Comparison of ENCODE assay signal across 15 cellular contexts in genomic region chr13:97113231-97114001, GRCh38.
DNase-seq lines count a peak whose midpoint lies in the region; ATAC-seq and TF ChIP-seq lines count a peak whose summit lies in the region.
"Had no signal": no experiment of that assay in that cellular context is flagged by ENCODE, and none has a peak within 500 bp of the region (broad histone marks: within the 10 kb centered on the region; RNA-seq: fewer than 3 reads in every experiment).

No MANE protein-coding gene starts in this region.

- H3K36me3 ChIP-seq in left ventricle myocardium inferior, result no peaks in the 10 kb centered on the region
- no peaks in the 10 kb centered on the region for H3K36me3 ChIP-seq in uterus
- H3K36me3 ChIP-seq: BLaER1 treated with 17β-estradiol and CSF1 and Interleukin-3, amounts not matched to agents 10 nM and 100 nM; MG63; pancreas had no signal

- TF ChIP-seq POLR2A in uterus (IDR thresholded peaks at IDR 0.05), result no peak

- H3K27ac Mint-ChIP-seq in mesothelial cell of epicardium, result peak overlapping the region; percentile 74
- H3K27ac Mint-ChIP-seq: effector memory CD8-positive, alpha-beta T cell; WTC11 had no signal

- TF ChIP-seq CTCF in left ventricle myocardium inferior (IDR thresholded peaks at IDR 0.05; ENCODE audit: borderline replicate concordance) (no peak), mesothelial cell of epicardium (IDR thresholded peaks at IDR 0.05; ENCODE audit: unreplicated experiment) (no peak), uterus (IDR thresholded peaks at IDR 0.05) (no peak)

- no peak overlapping the region for H3K4me3 Mint-ChIP-seq in mesothelial cell of epicardium
- H3K4me3 Mint-ChIP-seq: effector memory CD8-positive, alpha-beta T cell; WTC11 had no signal

- H3K36me3 Mint-ChIP-seq in mesothelial cell of epicardium, result no peaks in the 10 kb centered on the region
- H3K36me3 Mint-ChIP-seq: WTC11 had no signal

- H3K9me3 ChIP-seq in left ventricle myocardium inferior (replicated peaks) (no peaks in the 10 kb centered on the region), uterus (no peaks in the 10 kb centered on the region)
- H3K9me3 ChIP-seq: BLaER1 treated with 17β-estradiol and CSF1 and Interleukin-3, amounts not matched to agents 10 nM and 100 nM; MG63; pancreas had no signal

- DNase-seq in left ventricle myocardium inferior (no peak), left ventricle myocardium superior (no peak), mesothelial cell of epicardium (ENCODE audit: low spot score in 2 of 2, unreplicated experiment in 2 of 2) (no peak), uterus (peak; percentile 26 to 37), ACHN (no peak), ureter (ENCODE audit: low spot score) (no peak), MV-4-11 (lab: John Stamatoyannopoulos, UW) (no peak)
- DNase-seq: activated effector memory CD4-positive, alpha-beta T cell treated with Interleukin-2 at 50 U/mL for 16 hours; effector memory CD8-positive, alpha-beta T cell; MG63; pancreas had no signal

- ATAC-seq in left ventricle myocardium superior, result no peak
- ATAC-seq: effector memory CD8-positive, alpha-beta T cell; Right ventricle myocardium inferior; WTC11 had no signal

- H3K4me3 ChIP-seq in left ventricle myocardium inferior (no peak overlapping the region), uterus (no peak overlapping the region)
- H3K4me3 ChIP-seq: BLaER1 treated with 17β-estradiol and CSF1 and Interleukin-3, amounts not matched to agents 10 nM and 100 nM; MG63; pancreas had no signal

- H3K4me1 Mint-ChIP-seq in mesothelial cell of epicardium, result peaks cover 78% of the 10 kb centered on the region

- H3K27me3 Mint-ChIP-seq in mesothelial cell of epicardium (ENCODE audit: low read depth), result no peaks in the 10 kb centered on the region

- H3K27ac ChIP-seq in left ventricle myocardium inferior (replicated peaks), result peak overlapping the region; percentile 64
- H3K27ac ChIP-seq in angular gyrus (ENCODE audit: low read depth, low read length), result peak overlapping the region; percentile 51
- H3K27ac ChIP-seq in uterus, result peak overlapping the region; percentile 52
- H3K27ac ChIP-seq: BLaER1 treated with 17β-estradiol and CSF1 and Interleukin-3, amounts not matched to agents 10 nM and 100 nM; pancreas had no signal

- in situ Hi-C loops in ACHN (cut with HindIII; ENCODE audit: low pct_ligation_motif_present, low pct_unique_long_range_greater_than_20kb, low sequenced_read_pairs), result loop anchor here (25.0 kb wide), 1 partner anchor 249 kb away; no protein-coding TSS in a partner anchor

- H3K27me3 ChIP-seq in left ventricle myocardium inferior (ENCODE audit: low read depth) (no peaks in the 10 kb centered on the region), uterus (no peaks in the 10 kb centered on the region)
- H3K27me3 ChIP-seq: BLaER1 treated with 17β-estradiol and CSF1 and Interleukin-3, amounts not matched to agents 10 nM and 100 nM; MG63; pancreas had no signal

- no peaks in the 10 kb centered on the region for H3K9me3 Mint-ChIP-seq in mesothelial cell of epicardium
- H3K9me3 Mint-ChIP-seq: effector memory CD8-positive, alpha-beta T cell had no signal

- H3K4me1 ChIP-seq in left ventricle myocardium inferior (peaks cover 60% of the 10 kb centered on the region), uterus (peaks cover 3 to 11% of the 10 kb centered on the region in 2 donors)

- intact Hi-C loops in left ventricle myocardium inferior (cut with micrococcal nuclease) (loop anchor here (5.0 kb wide), 2 partner anchors 99 to 244 kb away; no protein-coding TSS in a partner anchor), left ventricle myocardium superior (cut with micrococcal nuclease) (loop anchor here (5.0 kb wide), 2 partner anchors 99 to 244 kb away; no protein-coding TSS in a partner anchor), uterus (cut with DNase I; ENCODE audit: low total_unique reads) (loop anchor here (10.0 kb wide), 1 partner anchor 101 kb away; no protein-coding TSS in a partner anchor)

Comparison
In these comparisons a context has a peak if more than half of its experiments do, and no peak if none do; other contexts are left out.
1. DNase-seq: peak in uterus (2 of 2); none in left ventricle myocardium inferior (single experiment), left ventricle myocardium superior (single experiment), mesothelial cell of epicardium (0 of 2), ACHN (single experiment), ureter (single experiment) and MV-4-11 (single experiment).
2. Peak in every context shown above with its lines, with median percentiles within 50 percentile points of each other: H3K27ac ChIP-seq.